In the genomic region with DNA sequence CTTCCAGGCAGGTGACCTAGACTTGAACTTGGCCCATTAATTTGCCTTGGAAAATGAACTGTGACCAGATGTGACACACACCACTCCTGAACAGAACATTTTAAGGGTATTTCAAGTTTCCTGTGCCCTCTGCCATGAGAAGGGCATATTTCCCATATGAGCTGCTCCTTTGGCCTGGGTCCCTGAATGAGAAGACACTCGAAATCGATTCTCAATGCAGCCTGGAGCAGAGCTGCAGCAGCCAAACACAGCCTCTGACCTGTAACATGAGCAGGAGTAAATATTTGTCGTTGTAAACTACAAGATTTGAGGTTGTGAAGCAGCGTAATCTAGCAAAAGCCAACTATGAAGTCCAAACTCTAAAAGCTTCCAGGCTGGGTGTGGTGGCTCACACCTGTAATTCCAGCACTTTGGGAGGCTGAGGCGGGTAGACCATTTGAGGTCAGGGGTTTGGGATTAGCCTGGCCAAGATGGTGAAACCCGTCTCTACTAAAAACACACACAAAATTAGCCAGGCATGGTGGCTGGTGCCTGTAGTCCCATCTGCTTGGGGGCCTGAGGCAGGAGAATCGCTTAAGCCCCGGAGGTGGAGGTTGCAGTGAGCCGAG, we compare ENCODE assay signal across 1 cellular context.
A peak's percentile ranks its signal among the peaks of the same experiment; 100 is the strongest.
TF ChIP-seq lines count a peak whose summit lies in the region.

No MANE protein-coding gene starts in this region.

TF ChIP-seq in HepG2, 621 proteins besides CTCF, POLR2A, EP300 and RAD21 (continued from another document and continues in another):
- TF ChIP-seq, protein P1, sequence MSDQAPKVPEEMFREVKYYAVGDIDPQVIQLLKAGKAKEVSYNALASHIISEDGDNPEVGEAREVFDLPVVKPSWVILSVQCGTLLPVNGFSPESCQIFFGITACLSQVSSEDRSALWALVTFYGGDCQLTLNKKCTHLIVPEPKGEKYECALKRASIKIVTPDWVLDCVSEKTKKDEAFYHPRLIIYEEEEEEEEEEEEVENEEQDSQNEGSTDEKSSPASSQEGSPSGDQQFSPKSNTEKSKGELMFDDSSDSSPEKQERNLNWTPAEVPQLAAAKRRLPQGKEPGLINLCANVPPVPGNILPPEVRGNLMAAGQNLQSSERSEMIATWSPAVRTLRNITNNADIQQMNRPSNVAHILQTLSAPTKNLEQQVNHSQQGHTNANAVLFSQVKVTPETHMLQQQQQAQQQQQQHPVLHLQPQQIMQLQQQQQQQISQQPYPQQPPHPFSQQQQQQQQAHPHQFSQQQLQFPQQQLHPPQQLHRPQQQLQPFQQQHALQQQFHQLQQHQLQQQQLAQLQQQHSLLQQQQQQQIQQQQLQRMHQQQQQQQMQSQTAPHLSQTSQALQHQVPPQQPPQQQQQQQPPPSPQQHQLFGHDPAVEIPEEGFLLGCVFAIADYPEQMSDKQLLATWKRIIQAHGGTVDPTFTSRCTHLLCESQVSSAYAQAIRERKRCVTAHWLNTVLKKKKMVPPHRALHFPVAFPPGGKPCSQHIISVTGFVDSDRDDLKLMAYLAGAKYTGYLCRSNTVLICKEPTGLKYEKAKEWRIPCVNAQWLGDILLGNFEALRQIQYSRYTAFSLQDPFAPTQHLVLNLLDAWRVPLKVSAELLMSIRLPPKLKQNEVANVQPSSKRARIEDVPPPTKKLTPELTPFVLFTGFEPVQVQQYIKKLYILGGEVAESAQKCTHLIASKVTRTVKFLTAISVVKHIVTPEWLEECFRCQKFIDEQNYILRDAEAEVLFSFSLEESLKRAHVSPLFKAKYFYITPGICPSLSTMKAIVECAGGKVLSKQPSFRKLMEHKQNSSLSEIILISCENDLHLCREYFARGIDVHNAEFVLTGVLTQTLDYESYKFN (CRISPR knock-in tag; conservative IDR thresholded peaks at IDR 0.05), result peak; percentile 95
- TF ChIP-seq KDM3A (CRISPR knock-in tag; IDR thresholded peaks at IDR 0.05; ENCODE audit: low read depth) (peak; percentile 78; the same call in 1 of the 2 replicates), RXRB (CRISPR knock-in tag; IDR thresholded peaks at IDR 0.05; ENCODE audit: borderline replicate concordance) (peak; percentile 96), U2AF1 (optimal IDR thresholded peaks at IDR 0.05; ENCODE audit: low read depth, low read length) (no peak), SMYD3 (CRISPR knock-in tag; IDR thresholded peaks at IDR 0.05) (peak; percentile 82; the same call in 1 of the 2 replicates), KDM1A (CRISPR knock-in tag; IDR thresholded peaks at IDR 0.05) (peak; percentile 82; the same call in 1 of the 2 replicates), REPIN1 (CRISPR knock-in tag; IDR thresholded peaks at IDR 0.05; ENCODE audit: borderline replicate concordance, low read depth) (peak; percentile 89), ZNF816 (CRISPR knock-in tag; IDR thresholded peaks at IDR 0.05; ENCODE audit: borderline replicate concordance) (peak; percentile 89; the same call in 1 of the 2 replicates), ZNF274 (CRISPR knock-in tag; IDR thresholded peaks at IDR 0.05) (0 out of 2 replicates have a peak, but pooled peaks have one; percentile 26), ZNF598 (CRISPR knock-in tag; IDR thresholded peaks at IDR 0.05; ENCODE audit: borderline replicate concordance) (peak; percentile 58; the same call in 1 of the 2 replicates), DNMT3B (CRISPR knock-in tag; conservative IDR thresholded peaks at IDR 0.05) (no peak), TGIF2 (CRISPR knock-in tag; IDR thresholded peaks at IDR 0.05) (no peak), ZNF12 (CRISPR knock-in tag; IDR thresholded peaks at IDR 0.05) (peak; percentile 88), NFIB (CRISPR knock-in tag; IDR thresholded peaks at IDR 0.05; ENCODE audit: borderline replicate concordance) (no peak), PRMT3 (CRISPR knock-in tag; IDR thresholded peaks at IDR 0.05; ENCODE audit: borderline replicate concordance, low read depth) (no peak), ZNF772 (CRISPR knock-in tag; IDR thresholded peaks at IDR 0.05) (peak; percentile 69), TRIM24 (CRISPR knock-in tag; IDR thresholded peaks at IDR 0.05) (peak; percentile 70; the same call in 1 of the 2 replicates), YEATS4 (CRISPR knock-in tag; IDR thresholded peaks at IDR 0.05; ENCODE audit: borderline replicate concordance) (no peak), EZH2 (conservative IDR thresholded peaks at IDR 0.05; ENCODE audit: low read depth, low read length) (no peak), KDM4B (CRISPR knock-in tag; IDR thresholded peaks at IDR 0.05) (0 out of 2 replicates have a peak, but pooled peaks have one; percentile 25), ZNF607 (CRISPR knock-in tag; IDR thresholded peaks at IDR 0.05; ENCODE audit: borderline replicate concordance) (peak; percentile 72; the same call in 1 of the 2 replicates), PRPF4 (IDR thresholded peaks at IDR 0.05; ENCODE audit: low read depth, low read length, poor library complexity, severe bottlenecking) (no peak), NCOA2 (CRISPR knock-in tag; IDR thresholded peaks at IDR 0.05) (peak; percentile 80), NR2F2 (IDR thresholded peaks at IDR 0.05; ENCODE audit: borderline replicate concordance, low read depth) (peak; percentile 94), ZNF703 (CRISPR knock-in tag; IDR thresholded peaks at IDR 0.05; ENCODE audit: borderline replicate concordance) (peak; percentile 82; the same call in 1 of the 2 replicates), PHF8 (CRISPR knock-in tag; IDR thresholded peaks at IDR 0.05) (0 out of 2 replicates have a peak, but pooled peaks have one; percentile 21), ZMYM3 (CRISPR knock-in tag; IDR thresholded peaks at IDR 0.05) (peak; percentile 96), ZFP36L1 (CRISPR knock-in tag; IDR thresholded peaks at IDR 0.05) (peak; percentile 59; the same call in 1 of the 2 replicates), ZNF441 (CRISPR knock-in tag; IDR thresholded peaks at IDR 0.05; ENCODE audit: borderline replicate concordance) (peak; percentile 68; the same call in 1 of the 2 replicates), HIVEP1 (CRISPR knock-in tag; IDR thresholded peaks at IDR 0.05) (peak; percentile 72; the same call in 1 of the 2 replicates), BHLHE40 (IDR thresholded peaks at IDR 0.05; ENCODE audit: low read length) (peak; percentile 54; the same call in 1 of the 2 replicates), ZNF431 (CRISPR knock-in tag; IDR thresholded peaks at IDR 0.05; ENCODE audit: borderline replicate concordance, low read depth) (peak; percentile 47; the same call in 1 of the 2 replicates), NR3C1 (CRISPR knock-in tag; IDR thresholded peaks at IDR 0.05) (no peak), HMG20A (CRISPR knock-in tag; IDR thresholded peaks at IDR 0.05; ENCODE audit: borderline replicate concordance) (peak; percentile 95), ZNF451 (CRISPR knock-in tag; IDR thresholded peaks at IDR 0.05) (no peak), NFYC (CRISPR knock-in tag; IDR thresholded peaks at IDR 0.05) (no peak), GATAD1 (CRISPR knock-in tag; IDR thresholded peaks at IDR 0.05) (peak; percentile 60; the same call in 1 of the 2 replicates), GATAD2A (CRISPR knock-in tag; IDR thresholded peaks at IDR 0.05) (peak; percentile 95), MIER2 (CRISPR knock-in tag; IDR thresholded peaks at IDR 0.05) (0 out of 2 replicates have a peak, but pooled peaks have one; percentile 50), ZNF790 (CRISPR knock-in tag; IDR thresholded peaks at IDR 0.05; ENCODE audit: borderline replicate concordance) (0 out of 2 replicates have a peak, but pooled peaks have one; percentile 27), CREB1 (IDR thresholded peaks at IDR 0.05) (no peak), CREB1 (CRISPR knock-in tag; IDR thresholded peaks at IDR 0.05) (peak; percentile 72), ZFP36 (IDR thresholded peaks at IDR 0.05; ENCODE audit: borderline replicate concordance, low read depth, low read length, partially characterized antibody) (no peak), ZNF235 (CRISPR knock-in tag; IDR thresholded peaks at IDR 0.05; ENCODE audit: borderline replicate concordance) (no peak), TBX3 (IDR thresholded peaks at IDR 0.05; ENCODE audit: borderline replicate concordance) (peak; percentile 81; the same call in 1 of the 2 replicates), ZNF331 (CRISPR knock-in tag; IDR thresholded peaks at IDR 0.05) (peak; percentile 84), ZNF136 (CRISPR knock-in tag; IDR thresholded peaks at IDR 0.05; ENCODE audit: low read depth) (no peak)
- TF ChIP-seq, protein P2, sequence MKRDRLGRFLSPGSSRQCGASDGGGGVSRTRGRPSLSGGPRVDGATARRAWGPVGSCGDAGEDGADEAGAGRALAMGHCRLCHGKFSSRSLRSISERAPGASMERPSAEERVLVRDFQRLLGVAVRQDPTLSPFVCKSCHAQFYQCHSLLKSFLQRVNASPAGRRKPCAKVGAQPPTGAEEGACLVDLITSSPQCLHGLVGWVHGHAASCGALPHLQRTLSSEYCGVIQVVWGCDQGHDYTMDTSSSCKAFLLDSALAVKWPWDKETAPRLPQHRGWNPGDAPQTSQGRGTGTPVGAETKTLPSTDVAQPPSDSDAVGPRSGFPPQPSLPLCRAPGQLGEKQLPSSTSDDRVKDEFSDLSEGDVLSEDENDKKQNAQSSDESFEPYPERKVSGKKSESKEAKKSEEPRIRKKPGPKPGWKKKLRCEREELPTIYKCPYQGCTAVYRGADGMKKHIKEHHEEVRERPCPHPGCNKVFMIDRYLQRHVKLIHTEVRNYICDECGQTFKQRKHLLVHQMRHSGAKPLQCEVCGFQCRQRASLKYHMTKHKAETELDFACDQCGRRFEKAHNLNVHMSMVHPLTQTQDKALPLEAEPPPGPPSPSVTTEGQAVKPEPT (CRISPR knock-in tag; IDR thresholded peaks at IDR 0.05; ENCODE audit: low read depth), result 0 out of 2 replicates have a peak, but pooled peaks have one; percentile 31
- TF ChIP-seq, protein P3, sequence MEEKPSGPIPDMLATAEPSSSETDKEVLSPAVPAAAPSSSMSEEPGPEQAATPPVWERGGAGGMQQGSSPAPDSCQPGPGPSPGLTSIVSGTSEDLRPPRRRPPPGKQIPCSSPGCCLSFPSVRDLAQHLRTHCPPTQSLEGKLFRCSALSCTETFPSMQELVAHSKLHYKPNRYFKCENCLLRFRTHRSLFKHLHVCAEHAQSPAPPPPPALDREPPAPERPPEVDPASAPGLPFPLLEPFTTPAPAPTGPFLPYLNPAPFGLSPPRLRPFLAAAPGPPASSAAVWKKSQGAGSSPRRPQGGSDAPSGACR (CRISPR knock-in tag; IDR thresholded peaks at IDR 0.05), result peak; percentile 89; the same call in 1 of the 2 replicates
- TF ChIP-seq, protein P4, sequence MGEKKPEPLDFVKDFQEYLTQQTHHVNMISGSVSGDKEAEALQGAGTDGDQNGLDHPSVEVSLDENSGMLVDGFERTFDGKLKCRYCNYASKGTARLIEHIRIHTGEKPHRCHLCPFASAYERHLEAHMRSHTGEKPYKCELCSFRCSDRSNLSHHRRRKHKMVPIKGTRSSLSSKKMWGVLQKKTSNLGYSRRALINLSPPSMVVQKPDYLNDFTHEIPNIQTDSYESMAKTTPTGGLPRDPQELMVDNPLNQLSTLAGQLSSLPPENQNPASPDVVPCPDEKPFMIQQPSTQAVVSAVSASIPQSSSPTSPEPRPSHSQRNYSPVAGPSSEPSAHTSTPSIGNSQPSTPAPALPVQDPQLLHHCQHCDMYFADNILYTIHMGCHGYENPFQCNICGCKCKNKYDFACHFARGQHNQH (CRISPR knock-in tag; IDR thresholded peaks at IDR 0.05), result peak; percentile 94; the same call in 1 of the 2 replicates
- TF ChIP-seq, protein P5, sequence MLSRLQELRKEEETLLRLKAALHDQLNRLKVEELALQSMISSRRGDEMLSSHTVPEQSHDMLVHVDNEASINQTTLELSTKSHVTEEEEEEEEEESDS (CRISPR knock-in tag; IDR thresholded peaks at IDR 0.05; ENCODE audit: borderline replicate concordance), result no peak
- TF ChIP-seq, protein P6, sequence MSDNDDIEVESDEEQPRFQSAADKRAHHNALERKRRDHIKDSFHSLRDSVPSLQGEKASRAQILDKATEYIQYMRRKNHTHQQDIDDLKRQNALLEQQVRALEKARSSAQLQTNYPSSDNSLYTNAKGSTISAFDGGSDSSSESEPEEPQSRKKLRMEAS (IDR thresholded peaks at IDR 0.05), result peak; percentile 55; the same call in 1 of the 2 replicates
- TF ChIP-seq, protein P7, sequence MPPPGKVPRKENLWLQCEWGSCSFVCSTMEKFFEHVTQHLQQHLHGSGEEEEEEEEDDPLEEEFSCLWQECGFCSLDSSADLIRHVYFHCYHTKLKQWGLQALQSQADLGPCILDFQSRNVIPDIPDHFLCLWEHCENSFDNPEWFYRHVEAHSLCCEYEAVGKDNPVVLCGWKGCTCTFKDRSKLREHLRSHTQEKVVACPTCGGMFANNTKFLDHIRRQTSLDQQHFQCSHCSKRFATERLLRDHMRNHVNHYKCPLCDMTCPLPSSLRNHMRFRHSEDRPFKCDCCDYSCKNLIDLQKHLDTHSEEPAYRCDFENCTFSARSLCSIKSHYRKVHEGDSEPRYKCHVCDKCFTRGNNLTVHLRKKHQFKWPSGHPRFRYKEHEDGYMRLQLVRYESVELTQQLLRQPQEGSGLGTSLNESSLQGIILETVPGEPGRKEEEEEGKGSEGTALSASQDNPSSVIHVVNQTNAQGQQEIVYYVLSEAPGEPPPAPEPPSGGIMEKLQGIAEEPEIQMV (CRISPR knock-in tag; IDR thresholded peaks at IDR 0.05; ENCODE audit: low read depth), result no peak
- TF ChIP-seq, protein P8, sequence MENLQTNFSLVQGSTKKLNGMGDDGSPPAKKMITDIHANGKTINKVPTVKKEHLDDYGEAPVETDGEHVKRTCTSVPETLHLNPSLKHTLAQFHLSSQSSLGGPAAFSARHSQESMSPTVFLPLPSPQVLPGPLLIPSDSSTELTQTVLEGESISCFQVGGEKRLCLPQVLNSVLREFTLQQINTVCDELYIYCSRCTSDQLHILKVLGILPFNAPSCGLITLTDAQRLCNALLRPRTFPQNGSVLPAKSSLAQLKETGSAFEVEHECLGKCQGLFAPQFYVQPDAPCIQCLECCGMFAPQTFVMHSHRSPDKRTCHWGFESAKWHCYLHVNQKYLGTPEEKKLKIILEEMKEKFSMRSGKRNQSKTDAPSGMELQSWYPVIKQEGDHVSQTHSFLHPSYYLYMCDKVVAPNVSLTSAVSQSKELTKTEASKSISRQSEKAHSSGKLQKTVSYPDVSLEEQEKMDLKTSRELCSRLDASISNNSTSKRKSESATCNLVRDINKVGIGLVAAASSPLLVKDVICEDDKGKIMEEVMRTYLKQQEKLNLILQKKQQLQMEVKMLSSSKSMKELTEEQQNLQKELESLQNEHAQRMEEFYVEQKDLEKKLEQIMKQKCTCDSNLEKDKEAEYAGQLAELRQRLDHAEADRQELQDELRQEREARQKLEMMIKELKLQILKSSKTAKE (CRISPR knock-in tag; IDR thresholded peaks at IDR 0.05; ENCODE audit: borderline replicate concordance), result peak; percentile 81; the same call in 1 of the 2 replicates
- TF ChIP-seq, protein P9, sequence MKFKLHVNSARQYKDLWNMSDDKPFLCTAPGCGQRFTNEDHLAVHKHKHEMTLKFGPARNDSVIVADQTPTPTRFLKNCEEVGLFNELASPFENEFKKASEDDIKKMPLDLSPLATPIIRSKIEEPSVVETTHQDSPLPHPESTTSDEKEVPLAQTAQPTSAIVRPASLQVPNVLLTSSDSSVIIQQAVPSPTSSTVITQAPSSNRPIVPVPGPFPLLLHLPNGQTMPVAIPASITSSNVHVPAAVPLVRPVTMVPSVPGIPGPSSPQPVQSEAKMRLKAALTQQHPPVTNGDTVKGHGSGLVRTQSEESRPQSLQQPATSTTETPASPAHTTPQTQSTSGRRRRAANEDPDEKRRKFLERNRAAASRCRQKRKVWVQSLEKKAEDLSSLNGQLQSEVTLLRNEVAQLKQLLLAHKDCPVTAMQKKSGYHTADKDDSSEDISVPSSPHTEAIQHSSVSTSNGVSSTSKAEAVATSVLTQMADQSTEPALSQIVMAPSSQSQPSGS (CRISPR knock-in tag; IDR thresholded peaks at IDR 0.05), result peak; percentile 72
- TF ChIP-seq, protein P10, sequence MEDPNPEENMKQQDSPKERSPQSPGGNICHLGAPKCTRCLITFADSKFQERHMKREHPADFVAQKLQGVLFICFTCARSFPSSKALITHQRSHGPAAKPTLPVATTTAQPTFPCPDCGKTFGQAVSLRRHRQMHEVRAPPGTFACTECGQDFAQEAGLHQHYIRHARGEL (CRISPR knock-in tag; IDR thresholded peaks at IDR 0.05), result 0 out of 2 replicates have a peak, but pooled peaks have one; percentile 75
